In the genomic region with DNA sequence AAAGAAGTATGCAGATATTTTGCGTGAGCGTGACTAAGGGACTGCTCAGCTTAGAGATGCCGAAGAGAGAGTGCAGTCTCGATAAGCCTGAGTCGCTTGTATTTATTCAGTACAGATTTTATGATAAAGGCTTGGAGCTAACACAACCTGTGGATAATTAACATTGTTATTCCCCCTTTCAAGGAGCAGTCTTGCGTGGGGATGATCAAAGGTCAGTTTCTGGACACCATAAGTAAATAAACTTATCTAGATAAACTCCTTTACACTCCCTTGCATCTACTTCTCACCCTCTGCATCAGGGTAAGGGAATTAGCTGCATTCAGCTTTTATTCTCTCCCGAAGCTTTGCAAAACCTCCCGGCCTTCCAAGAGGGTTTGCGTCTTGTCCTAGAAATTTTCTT, we compare ENCODE assay signal across 21 cellular contexts.
DNase-seq lines count a peak whose midpoint lies in the region; ATAC-seq and TF ChIP-seq lines count a peak whose summit lies in the region.
"Had no signal": no experiment of that assay in that cellular context is flagged by ENCODE, and none has a peak within 500 bp of the region (broad histone marks: within the 10 kb centered on the region; RNA-seq: fewer than 3 reads in every experiment).

No MANE protein-coding gene starts in this region.

- H3K27me3 ChIP-seq in WERI-Rb-1 (ENCODE audit: insufficient read depth, low read depth, severe bottlenecking) (no peaks in the 10 kb centered on the region), breast epithelium (no peaks in the 10 kb centered on the region)
- H3K27me3 ChIP-seq: BLaER1 had no signal

- no peaks in the 10 kb centered on the region for H3K4me1 Mint-ChIP-seq in type B pancreatic cell (ENCODE audit: unreplicated experiment)
- H3K4me1 Mint-ChIP-seq: CD4-positive, CD25-positive, alpha-beta regulatory T cell had no signal

- H3K9me3 ChIP-seq in WERI-Rb-1 (ENCODE audit: severe bottlenecking): peaks cover 3% of the 10 kb centered on the region
- no peaks in the 10 kb centered on the region for H3K9me3 ChIP-seq in breast epithelium

- intact Hi-C loops in breast epithelium (cut with DNase I; ENCODE audit: low total_unique reads): no loop called here

- TF ChIP-seq POLR2A in breast epithelium (IDR thresholded peaks at IDR 0.05): no peak

- no peak for TF ChIP-seq CTCF in 22Rv1 (IDR thresholded peaks at IDR 0.05)
- TF ChIP-seq CTCF in WERI-Rb-1 (IDR thresholded peaks at IDR 0.05; ENCODE audit: low read depth, low read length): no peak
- no peak for TF ChIP-seq CTCF in breast epithelium (IDR thresholded peaks at IDR 0.05)
- no peak for TF ChIP-seq CTCF in type B pancreatic cell (conservative IDR thresholded peaks at IDR 0.05)

- H3K27ac ChIP-seq in 22Rv1 (peak overlapping the region; percentile 58), WERI-Rb-1 (no peak overlapping the region), breast epithelium (no peak overlapping the region)
- H3K27ac ChIP-seq: BLaER1, SK-N-MC had no signal

- H3K27ac Mint-ChIP-seq in type B pancreatic cell: no peak overlapping the region

- no peaks in the 10 kb centered on the region for H3K9me3 Mint-ChIP-seq in type B pancreatic cell

- no peaks in the 10 kb centered on the region for H3K27me3 Mint-ChIP-seq in type B pancreatic cell
- H3K27me3 Mint-ChIP-seq: CD4-positive, CD25-positive, alpha-beta regulatory T cell had no signal

- H3K4me3 Mint-ChIP-seq in type B pancreatic cell: no peak overlapping the region
- H3K4me3 Mint-ChIP-seq: CD4-positive, CD25-positive, alpha-beta regulatory T cell had no signal

- no peaks in the 10 kb centered on the region for H3K4me1 ChIP-seq in breast epithelium
- H3K4me1 ChIP-seq: BLaER1 had no signal

- H3K4me3 ChIP-seq in WERI-Rb-1 (ENCODE audit: low read depth, low read length): no peak overlapping the region
- H3K4me3 ChIP-seq in breast epithelium: no peak overlapping the region
- H3K4me3 ChIP-seq: BLaER1, SK-N-MC had no signal

- no peaks in the 10 kb centered on the region for H3K36me3 Mint-ChIP-seq in type B pancreatic cell
- H3K36me3 Mint-ChIP-seq: CD4-positive, CD25-positive, alpha-beta regulatory T cell had no signal

- ATAC-seq in GM18498 (IDR thresholded peaks at IDR 0.05; ENCODE audit: unreplicated experiment): no peak
- ATAC-seq: HCT116, Panc1 had no signal

- H3K36me3 ChIP-seq in WERI-Rb-1: no peaks in the 10 kb centered on the region
- no peaks in the 10 kb centered on the region for H3K36me3 ChIP-seq in breast epithelium
- H3K36me3 ChIP-seq: BLaER1 had no signal

- peak; percentile 70 for DNase-seq in LoVo (ENCODE audit: low spot score)
- DNase-seq in kidney glomerular epithelial cell (lab: John Stamatoyannopoulos, UW): peak; percentile 37
- peak; percentile 1 for DNase-seq in renal cortical epithelial cell (ENCODE audit: low read depth)
- DNase-seq in WERI-Rb-1: no peak
- DNase-seq in breast epithelium (ENCODE audit: low spot score in 2 of 2): no peak
- DNase-seq in type B pancreatic cell (ENCODE audit: extremely low spot score, unreplicated experiment): no peak
- DNase-seq: CD4-positive, CD25-positive, alpha-beta regulatory T cell; NCI-H1092; NCI-H1417 treated with DMSO at 0.1 percent for 48 hours; NCI-H1694 treated with DMSO at 0.1 percent for 48 hours; NCI-H2081; NCI-H226; NCI-H510A; NCI-H69; SIG-M5 had no signal

Comparison
In these comparisons a context has a peak if more than half of its experiments do, and no peak if none do; other contexts are left out.
1. DNase-seq: peak in LoVo (single experiment), kidney glomerular epithelial cell (single experiment) and renal cortical epithelial cell (single experiment); none in WERI-Rb-1 (single experiment), breast epithelium (0 of 2) and type B pancreatic cell (single experiment).